8 cellular contexts compared by ENCODE assay signal in genomic region chr15:51622269-51623180, GRCh38. TPM values are rescaled to one million over a fixed set of nuclear protein-coding genes. Genes with fewer than 3 reads are reported as not detected.
DNase-seq lines count a peak whose midpoint lies in the region; ATAC-seq and TF ChIP-seq lines count a peak whose summit lies in the region.

DMXL2 (minus strand) TSS chr15:51622771; CDS start chr15:51622545, 226 bp downstream.

- no peaks in the 10 kb centered on the region for H3K36me3 ChIP-seq in Loucy (ENCODE audit: insufficient read depth, low read length)

- peak within 1 kb of the TSS; percentile 92 for H3K4me2 ChIP-seq in Loucy (ENCODE audit: low read depth, low read length, poor library complexity, severe bottlenecking)

- no peaks in the 10 kb centered on the region for H3K27me3 ChIP-seq in Loucy (ENCODE audit: insufficient read depth, low read length, poor library complexity, severe bottlenecking)

- no peaks in the 10 kb centered on the region for H3K9me3 ChIP-seq in Loucy (ENCODE audit: insufficient read depth, low read depth, low read length)

- ATAC-seq in GM21786 (IDR thresholded peaks at IDR 0.05; ENCODE audit: unreplicated experiment) = peak; percentile 41
- peak; percentile 79 to 82 for ATAC-seq in activated naive CD4-positive, alpha-beta T cell treated with anti-CD3 and anti-CD28 coated beads, Interleukin-2, amount 50 U/mL, for 72 hours

- H3K36me3 Mint-ChIP-seq in activated naive CD4-positive, alpha-beta T cell treated with anti-CD3 and anti-CD28 coated beads, Interleukin-2, amount 50 U/mL, for 72 hours = no peaks in the 10 kb centered on the region

- peak within 1 kb of the TSS; percentile 86 for H3K4me3 ChIP-seq in Loucy (ENCODE audit: low read length, poor library complexity, severe bottlenecking)

- peak within 1 kb of the TSS in 1 of 2 donors; percentile 86 for H3K27ac Mint-ChIP-seq in activated naive CD4-positive, alpha-beta T cell treated with anti-CD3 and anti-CD28 coated beads, Interleukin-2, amount 50 U/mL, for 72 hours

- H4K20me1 ChIP-seq in Loucy (ENCODE audit: insufficient read depth, low read length, poor library complexity, severe bottlenecking) = peaks cover 19% of the 10 kb centered on the region

- H3K9ac ChIP-seq in Loucy (ENCODE audit: low read depth, low read length, poor library complexity, severe bottlenecking) = peak within 1 kb of the TSS; percentile 84

- H3F3A ChIP-seq in Loucy (ENCODE audit: low read depth) = peaks cover 8% of the 10 kb centered on the region; the same call in 1 of the 2 replicates

- peak within 1 kb of the TSS; percentile 93 for H2AFZ ChIP-seq in Loucy (ENCODE audit: low read length)

- H3K79me2 ChIP-seq in Loucy (ENCODE audit: insufficient read depth, low read length) = peaks cover 45% of the 10 kb centered on the region

- peak; percentile 96 for DNase-seq in DMS53 (lab: John Stamatoyannopoulos, UW)
- DNase-seq in SK-MEL-5 (ENCODE audit: low read depth, low spot score) = peak; percentile 92
- DNase-seq in activated naive CD4-positive, alpha-beta T cell treated with anti-CD3 and anti-CD28 coated beads, Interleukin-2, amount 50 U/mL, for 72 hours (ENCODE audit: low spot score in 2 of 2) = peak; percentile 80 to 84
- DNase-seq in globus pallidus (ENCODE audit: low spot score) = peak; percentile 84
- peak; percentile 35 to 95 (median 86) for DNase-seq in nucleus accumbens (lab: John Stamatoyannopoulos, UW)
- DNase-seq in superior temporal gyrus (ENCODE audit: extremely low spot score) = peak; percentile 83

- no peaks in the 10 kb centered on the region for H3K9me2 ChIP-seq in Loucy (replicated peaks; ENCODE audit: low read depth, low read length)

- H3K9me3 Mint-ChIP-seq in activated naive CD4-positive, alpha-beta T cell treated with anti-CD3 and anti-CD28 coated beads, Interleukin-2, amount 50 U/mL, for 72 hours = peaks cover 0 to 5% of the 10 kb centered on the region in 2 donors

- H3K4me1 ChIP-seq in Loucy (ENCODE audit: insufficient read depth, low read length, poor library complexity, severe bottlenecking) = peaks cover 49% of the 10 kb centered on the region

- TF ChIP-seq CTCF in Loucy (conservative IDR thresholded peaks at IDR 0.05; ENCODE audit: low read length) = no peak

- in situ Hi-C loops in SK-MEL-5 (cut with HindIII; ENCODE audit: low pct_unique_long_range_greater_than_20kb, low sequenced_read_pairs) = no loop called here

RNA-seq across cellular contexts. Expression of gene DMXL2, which starts in this region (rescaled TPM):
- total RNA-seq in SK-MEL-5 (2014; rRNA removed; shearing (Covaris generic)) = 42.2 and 46.4 TPM in 2 replicates
- polyA plus RNA-seq in SK-MEL-5 (2015; cell fraction: cytosol; rRNA removed) = 20.8 and 29.9 TPM in 2 replicates
- 131 and 135 TPM in 2 replicates for polyA plus RNA-seq in SK-MEL-5 (2015; cell fraction: nucleus; rRNA removed)
- 10 to 100 TPM in 1 of 2 donors, 1 to 10 TPM in 1; 2.3 to 15.6 TPM for total RNA-seq in activated naive CD4-positive, alpha-beta T cell treated with anti-CD3 and anti-CD28 coated beads, Interleukin-2, amount 50 U/mL, for 72 hours

Comparison
In these comparisons a context has a peak if more than half of its experiments do, and no peak if none do; other contexts are left out.
1. Peak in every context shown above with its lines: DNase-seq, ATAC-seq and H3K4me3 ChIP-seq.